8 cellular contexts compared by ENCODE assay signal in the genomic region with DNA sequence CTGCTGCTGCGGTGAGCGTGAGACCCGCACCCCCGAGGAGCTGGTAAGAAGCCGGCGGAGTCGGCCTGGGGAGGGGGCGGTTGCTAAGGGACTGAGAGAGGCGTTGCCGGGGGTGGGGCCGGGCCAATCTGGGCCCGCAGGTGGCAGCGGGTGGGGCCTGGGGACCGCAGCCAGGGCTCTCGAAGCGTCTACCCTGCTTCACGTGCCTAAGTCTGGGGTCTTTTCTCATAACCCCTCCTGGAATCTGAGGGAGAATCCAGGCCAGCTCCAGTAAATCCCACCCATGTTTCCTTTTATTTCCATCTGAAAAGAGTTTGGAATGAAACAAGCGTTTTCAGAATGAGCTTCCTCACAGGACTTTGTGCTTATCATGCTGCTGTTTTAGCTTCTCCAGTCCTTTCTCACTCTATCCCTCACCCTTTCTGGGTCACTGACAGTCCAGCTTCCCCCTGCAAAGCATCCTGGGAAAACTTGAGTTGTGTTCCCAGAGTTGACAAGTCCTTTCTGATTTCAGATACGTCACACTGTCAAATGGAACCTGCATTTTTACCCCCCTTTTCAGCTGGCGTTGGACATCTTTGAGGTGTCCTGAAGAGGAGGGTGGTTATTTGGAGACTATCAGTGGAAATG. TPM values are rescaled to one million over a fixed set of nuclear protein-coding genes. Genes with fewer than 3 reads are reported as not detected.
DNase-seq lines count a peak whose midpoint lies in the region; ATAC-seq, FAIRE-seq and TF ChIP-seq lines count a peak whose summit lies in the region.

No MANE protein-coding gene starts in this region.

- POLR2A ChIA-PET in HEK293 (lab: Yijun Ruan, JAX): interaction anchor here (0.6 to 1.6 kb wide), 11 partner anchors 8 to 142 kb away, joined by 3 to 8 read pairs (median 4); no protein-coding TSS in a partner anchor

- no peaks in the 10 kb centered on the region for H3K9me3 Mint-ChIP-seq in activated CD8-positive, alpha-beta memory T cell treated with anti-CD3 and anti-CD28 coated beads, Interleukin-2, amount 10 ng/mL, durations not matched to agents 7 days and 5 days (ENCODE audit: low read depth)
- H3K9me3 Mint-ChIP-seq in stimulated activated naive B cell treated with anti-CD40 and anti-IgM and Interleukin-4, amounts not matched to agents 10 μg/mL and 1 μg/mL and 100 μg/mL, for 72 hours: no peaks in the 10 kb centered on the region

- dilution Hi-C loops in keratinocyte (cut with MboI; ENCODE audit: extremely low pct_ligation_motif_present, low sequenced_read_pairs): no loop called here

- H3K36me3 ChIP-seq in HEK293 (ENCODE audit: control insufficient read depth in 2 of 2, insufficient read depth in 1 of 2, low read length in 2 of 2) (peaks cover 4 to 56% of the 10 kb centered on the region in 2 experiments), MG63 (peaks cover 24% of the 10 kb centered on the region), body of pancreas (replicated peaks in 1 of 2; ENCODE audit: insufficient read depth in 1 of 2, low read depth in 2 of 2) (no peaks in the 10 kb centered on the region), keratinocyte (ENCODE audit: control insufficient read depth in 2 of 2, extremely low read depth in 1 of 2, insufficient read depth in 2 of 2, low read length in 2 of 2) (peaks cover 9 to 14% of the 10 kb centered on the region in 2 experiments)

- intact Hi-C loops in body of pancreas (cut with DNase I): no loop called here

- no peak for TF ChIP-seq CTCF in HEK293 (tag by site-specific recombination; IDR thresholded peaks at IDR 0.05)
- TF ChIP-seq CTCF in body of pancreas (IDR thresholded peaks at IDR 0.05): no peak
- no peak for TF ChIP-seq CTCF in keratinocyte (optimal IDR thresholded peaks at IDR 0.05 in 1 of 3, IDR thresholded peaks at IDR 0.05 in 1 of 3, conservative IDR thresholded peaks at IDR 0.05 in 1 of 3; ENCODE audit: extremely low read depth in 1 of 3, insufficient read depth in 2 of 3, low read length in 3 of 3)

- peak; percentile 45 for DNase-seq in activated CD8-positive, alpha-beta memory T cell treated with anti-CD3 and anti-CD28 coated beads, Interleukin-2, amount 10 ng/mL, durations not matched to agents 7 days and 5 days
- DNase-seq in activated CD8-positive, alpha-beta memory T cell treated with anti-CD3 and anti-CD28 coated beads, Interleukin-2, amount 50 U/mL, for 4 hours: no peak
- DNase-seq in MG63 (no peak), body of pancreas (peak in 1 of 4 donors; percentile 26), keratinocyte (ENCODE audit: low read depth, low spot score) (no peak), islet precursor cell (no peak)
- no peak for DNase-seq in stimulated activated naive B cell treated with anti-CD40 and anti-IgM and Interleukin-4, amounts not matched to agents 10 μg/mL and 1 μg/mL and 100 μg/mL, for 72 hours

- H3K36me3 Mint-ChIP-seq in activated CD8-positive, alpha-beta memory T cell treated with anti-CD3 and anti-CD28 coated beads, Interleukin-2, amount 10 ng/mL, durations not matched to agents 7 days and 5 days: peaks cover 8% of the 10 kb centered on the region
- H3K36me3 Mint-ChIP-seq in stimulated activated naive B cell treated with anti-CD40 and anti-IgM and Interleukin-4, amounts not matched to agents 10 μg/mL and 1 μg/mL and 100 μg/mL, for 72 hours: peaks cover 42 to 58% of the 10 kb centered on the region in 2 donors

- CTCF ChIA-PET in activated CD8-positive, alpha-beta memory T cell treated with anti-CD3 and anti-CD28 coated beads, Interleukin-2, amount 10 ng/mL, durations not matched to agents 7 days and 5 days (lab: Charles Lee): interaction anchor here (0.9 to 3.0 kb wide), 6 partner anchors 32 to 174 kb away, joined by 3 to 10 read pairs (median 4); a partner anchor contains a TSS
- CTCF ChIA-PET in HEK293 (lab: Yijun Ruan, JAX): interaction anchor here (0.6 to 0.7 kb wide), 3 partner anchors 22 to 423 kb away, joined by 3 to 5 read pairs (median 4); no protein-coding TSS in a partner anchor

- no peaks in the 10 kb centered on the region for H3K9me1 ChIP-seq in keratinocyte (ENCODE audit: control insufficient read depth, extremely low read depth, insufficient read depth, low read length)

- no peak for FAIRE-seq in keratinocyte (lab: Jason Lieb, UNC)

- H3K27me3 Mint-ChIP-seq in activated CD8-positive, alpha-beta memory T cell treated with anti-CD3 and anti-CD28 coated beads, Interleukin-2, amount 10 ng/mL, durations not matched to agents 7 days and 5 days: no peaks in the 10 kb centered on the region
- no peaks in the 10 kb centered on the region for H3K27me3 Mint-ChIP-seq in stimulated activated naive B cell treated with anti-CD40 and anti-IgM and Interleukin-4, amounts not matched to agents 10 μg/mL and 1 μg/mL and 100 μg/mL, for 72 hours

- H3K27me3 ChIP-seq in MG63: no peaks in the 10 kb centered on the region
- no peaks in the 10 kb centered on the region for H3K27me3 ChIP-seq in body of pancreas
- H3K27me3 ChIP-seq in keratinocyte (ENCODE audit: control insufficient read depth, extremely low read depth, insufficient read depth, low read length): no peaks in the 10 kb centered on the region

- WGBS in body of pancreas, 2 donors: 0% methylated on average over 20 of the region's 20 CpGs

- H3K27ac Mint-ChIP-seq in activated CD8-positive, alpha-beta memory T cell treated with anti-CD3 and anti-CD28 coated beads, Interleukin-2, amount 10 ng/mL, durations not matched to agents 7 days and 5 days: peak overlapping the region; percentile 90
- peak overlapping the region; percentile 97 for H3K27ac Mint-ChIP-seq in stimulated activated naive B cell treated with anti-CD40 and anti-IgM and Interleukin-4, amounts not matched to agents 10 μg/mL and 1 μg/mL and 100 μg/mL, for 72 hours

- H3K9me3 ChIP-seq in HEK293 (ENCODE audit: control insufficient read depth, insufficient read depth, low read depth, low read length): no peaks in the 10 kb centered on the region
- no peaks in the 10 kb centered on the region for H3K9me3 ChIP-seq in MG63
- H3K9me3 ChIP-seq in body of pancreas: no peaks in the 10 kb centered on the region
- H3K9me3 ChIP-seq in keratinocyte (ENCODE audit: control insufficient read depth, low read depth, low read length): no peaks in the 10 kb centered on the region

- H2AFZ ChIP-seq in keratinocyte (ENCODE audit: control insufficient read depth, low read length): peak overlapping the region; percentile 91

- peaks cover 62% of the 10 kb centered on the region for H3K4me1 Mint-ChIP-seq in activated CD8-positive, alpha-beta memory T cell treated with anti-CD3 and anti-CD28 coated beads, Interleukin-2, amount 10 ng/mL, durations not matched to agents 7 days and 5 days
- H3K4me1 Mint-ChIP-seq in stimulated activated naive B cell treated with anti-CD40 and anti-IgM and Interleukin-4, amounts not matched to agents 10 μg/mL and 1 μg/mL and 100 μg/mL, for 72 hours: peaks cover 33 to 78% of the 10 kb centered on the region in 2 donors

- peak overlapping the region; percentile 91 for H3K4me3 Mint-ChIP-seq in activated CD8-positive, alpha-beta memory T cell treated with anti-CD3 and anti-CD28 coated beads, Interleukin-2, amount 10 ng/mL, durations not matched to agents 7 days and 5 days
- H3K4me3 Mint-ChIP-seq in stimulated activated naive B cell treated with anti-CD40 and anti-IgM and Interleukin-4, amounts not matched to agents 10 μg/mL and 1 μg/mL and 100 μg/mL, for 72 hours: peak overlapping the region; percentile 89 to 90

- H3K27ac ChIP-seq in HEK293 (ENCODE audit: extremely low read depth, low read depth, low read length) (0 out of 2 replicates have a peak overlapping the region, but pooled peaks have one; percentile 5), body of pancreas (peak overlapping the region; percentile 98 to 100 (median 99)), keratinocyte (ENCODE audit: control insufficient read depth, insufficient read depth, low read length) (peak overlapping the region; percentile 94)

- no peaks in the 10 kb centered on the region for H4K20me1 ChIP-seq in keratinocyte (ENCODE audit: control insufficient read depth, extremely low read depth, insufficient read depth, low read length)

- no peak for TF ChIP-seq POLR2A in body of pancreas (IDR thresholded peaks at IDR 0.05)

- H3K4me1 ChIP-seq in HEK293 (ENCODE audit: control insufficient read depth, insufficient read depth, low read length): peaks cover 4% of the 10 kb centered on the region
- peaks cover 45% of the 10 kb centered on the region for H3K4me1 ChIP-seq in body of pancreas
- peaks cover 49% of the 10 kb centered on the region for H3K4me1 ChIP-seq in keratinocyte (ENCODE audit: control insufficient read depth, extremely low read depth, insufficient read depth, low read length)

- peak; percentile 55 for ATAC-seq in activated CD8-positive, alpha-beta memory T cell treated with anti-CD3 and anti-CD28 coated beads, Interleukin-2, amount 10 ng/mL, durations not matched to agents 7 days and 5 days
- ATAC-seq in body of pancreas: peak; percentile 51
- peak; percentile 62 to 64 for ATAC-seq in stimulated activated naive B cell treated with anti-CD40 and anti-IgM and Interleukin-4, amounts not matched to agents 10 μg/mL and 1 μg/mL and 100 μg/mL, for 72 hours (replicated peaks)

- H3K79me2 ChIP-seq in keratinocyte (ENCODE audit: control insufficient read depth, insufficient read depth, low read length): peaks cover 45% of the 10 kb centered on the region

- H3K4me3 ChIP-seq in HEK293 (ENCODE audit: low read depth, low read length): peak overlapping the region; percentile 97
- H3K4me3 ChIP-seq in MG63: peak overlapping the region; percentile 83
- peak overlapping the region; percentile 20 to 55 for H3K4me3 ChIP-seq in body of pancreas
- peak overlapping the region; percentile 65 to 98 (median 68) for H3K4me3 ChIP-seq in keratinocyte (ENCODE audit: control insufficient read depth in 2 of 3, extremely low read depth in 1 of 3, insufficient read depth in 2 of 3, low read depth in 1 of 3, low read length in 3 of 3)

- H3K4me2 ChIP-seq in keratinocyte (ENCODE audit: control insufficient read depth, extremely low read depth, insufficient read depth, low read depth, low read length): peak overlapping the region; percentile 91

- peak overlapping the region; percentile 88 for H3K9ac ChIP-seq in keratinocyte (ENCODE audit: control insufficient read depth, extremely low read depth, insufficient read depth, low read length)

RNA-seq across cellular contexts. Expression of a gene that starts 0.4 kb away (rescaled TPM):
- 10 to 100 TPM; 20.0 to 21.1 TPM for total RNA-seq in activated CD8-positive, alpha-beta memory T cell treated with anti-CD3 and anti-CD28 coated beads, Interleukin-2, amount 10 ng/mL, durations not matched to agents 7 days and 5 days
- 1.5 and 6.1 TPM in 2 replicates for total RNA-seq in MG63 (2014; rRNA removed; shearing (Covaris generic); ENCODE audit: low replicate concordance)
- 10 to 100 TPM in 1 of 2 donors, 1 to 10 TPM in 1; 7.0 to 23.7 TPM for total RNA-seq in body of pancreas
- polyA plus RNA-seq in keratinocyte: 5.2 to 9.8 TPM (median 7.4 TPM) in 3 replicates
- 2.0 TPM for polyA plus RNA-seq in keratinocyte (2011; ENCODE audit: low read depth)
- 2.7 and 2.9 TPM in 2 replicates for polyA plus RNA-seq in keratinocyte (2011; cell fraction: cytosol; rRNA removed)
- 36.0 and 38.6 TPM in 2 replicates for polyA plus RNA-seq in keratinocyte (2011; cell fraction: nucleus; rRNA removed)
- polyA plus RNA-seq in keratinocyte (2012; ENCODE audit: low replicate concordance): 4.5 and 8.1 TPM in 2 replicates
- polyA minus RNA-seq in keratinocyte: 5.0 to 12.1 TPM (median 7.7 TPM) in 3 replicates
- 3.1 TPM for polyA minus RNA-seq in keratinocyte (2011; cell fraction: cytosol; rRNA and poly(A)+ RNA removed)
- 11.4 and 19.6 TPM in 2 replicates for polyA minus RNA-seq in keratinocyte (2011; cell fraction: nucleus; rRNA and poly(A)+ RNA removed)

RNA-seq across cellular contexts. Expression of a gene that starts 0.7 kb away (rescaled TPM):
- 10 to 100 TPM; 24.1 to 30.0 TPM for total RNA-seq in activated CD8-positive, alpha-beta memory T cell treated with anti-CD3 and anti-CD28 coated beads, Interleukin-2, amount 10 ng/mL, durations not matched to agents 7 days and 5 days
- 3.8 and 7.8 TPM in 2 replicates for total RNA-seq in MG63 (2014; rRNA removed; shearing (Covaris generic); ENCODE audit: low replicate concordance)
- 10 to 100 TPM; 26.4 to 30.1 TPM for total RNA-seq in body of pancreas
- polyA plus RNA-seq in keratinocyte: 5.1 to 8.3 TPM (median 5.2 TPM) in 3 replicates
- 3.8 TPM for polyA plus RNA-seq in keratinocyte (2011; ENCODE audit: low read depth)
- 2.1 and 3.4 TPM in 2 replicates for polyA plus RNA-seq in keratinocyte (2011; cell fraction: cytosol; rRNA removed)
- polyA plus RNA-seq in keratinocyte (2011; cell fraction: nucleus; rRNA removed): 11.3 and 14.8 TPM in 2 replicates
- polyA plus RNA-seq in keratinocyte (2012; ENCODE audit: low replicate concordance): 4.2 and 6.4 TPM in 2 replicates
- 12.4 to 12.7 TPM (median 12.6 TPM) in 3 replicates for polyA minus RNA-seq in keratinocyte
- polyA minus RNA-seq in keratinocyte (2011; cell fraction: cytosol; rRNA and poly(A)+ RNA removed): 6.5 TPM
- 17.3 TPM in 2 replicates for polyA minus RNA-seq in keratinocyte (2011; cell fraction: nucleus; rRNA and poly(A)+ RNA removed)

RNA-seq across cellular contexts. Expression of a gene that starts 41.2 kb away (rescaled TPM):
- not detected for total RNA-seq in activated CD8-positive, alpha-beta memory T cell treated with anti-CD3 and anti-CD28 coated beads, Interleukin-2, amount 10 ng/mL, durations not matched to agents 7 days and 5 days
- total RNA-seq in MG63 (2014; rRNA removed; shearing (Covaris generic); ENCODE audit: low replicate concordance): not detected in 2 replicates
- total RNA-seq in body of pancreas: 10 to 100 TPM in 1 of 2 donors, not detected in 1; 25.4 TPM
- polyA plus RNA-seq in keratinocyte: not detected in 3 replicates
- polyA plus RNA-seq in keratinocyte (2011; ENCODE audit: low read depth): not detected
- polyA plus RNA-seq in keratinocyte (2011; cell fraction: cytosol; rRNA removed): not detected in 2 replicates
- polyA plus RNA-seq in keratinocyte (2011; cell fraction: nucleus; rRNA removed): not detected in 2 replicates
- 0.47 TPM in 1 of 2 replicates, not detected in the other for polyA plus RNA-seq in keratinocyte (2012; ENCODE audit: low replicate concordance)
- not detected in 3 replicates for polyA minus RNA-seq in keratinocyte
- not detected for polyA minus RNA-seq in keratinocyte (2011; cell fraction: cytosol; rRNA and poly(A)+ RNA removed)
- not detected in 2 replicates for polyA minus RNA-seq in keratinocyte (2011; cell fraction: nucleus; rRNA and poly(A)+ RNA removed)

RNA-seq across cellular contexts. Expression of a gene that starts 44.4 kb away (rescaled TPM):
- not detected for total RNA-seq in activated CD8-positive, alpha-beta memory T cell treated with anti-CD3 and anti-CD28 coated beads, Interleukin-2, amount 10 ng/mL, durations not matched to agents 7 days and 5 days
- total RNA-seq in MG63 (2014; rRNA removed; shearing (Covaris generic); ENCODE audit: low replicate concordance): not detected in 2 replicates
- total RNA-seq in body of pancreas: not detected
- polyA plus RNA-seq in keratinocyte: not detected in 3 replicates
- polyA plus RNA-seq in keratinocyte (2011; ENCODE audit: low read depth): not detected
- not detected in 2 replicates for polyA plus RNA-seq in keratinocyte (2011; cell fraction: cytosol; rRNA removed)
- polyA plus RNA-seq in keratinocyte (2011; cell fraction: nucleus; rRNA removed): not detected in 2 replicates
- 0.62 TPM in 1 of 2 replicates, not detected in the other for polyA plus RNA-seq in keratinocyte (2012; ENCODE audit: low replicate concordance)
- not detected in 3 replicates for polyA minus RNA-seq in keratinocyte
- not detected for polyA minus RNA-seq in keratinocyte (2011; cell fraction: cytosol; rRNA and poly(A)+ RNA removed)
- not detected in 2 replicates for polyA minus RNA-seq in keratinocyte (2011; cell fraction: nucleus; rRNA and poly(A)+ RNA removed)

RNA-seq across cellular contexts. Expression of a gene that starts 52.3 kb away (rescaled TPM):
- total RNA-seq in activated CD8-positive, alpha-beta memory T cell treated with anti-CD3 and anti-CD28 coated beads, Interleukin-2, amount 10 ng/mL, durations not matched to agents 7 days and 5 days: not detected
- total RNA-seq in MG63 (2014; rRNA removed; shearing (Covaris generic); ENCODE audit: low replicate concordance): not detected in 2 replicates
- not detected for total RNA-seq in body of pancreas
- not detected in 3 replicates for polyA plus RNA-seq in keratinocyte
- not detected for polyA plus RNA-seq in keratinocyte (2011; ENCODE audit: low read depth)
- polyA plus RNA-seq in keratinocyte (2011; cell fraction: cytosol; rRNA removed): not detected in 2 replicates
- not detected in 2 replicates for polyA plus RNA-seq in keratinocyte (2011; cell fraction: nucleus; rRNA removed)
- polyA plus RNA-seq in keratinocyte (2012; ENCODE audit: low replicate concordance): not detected in 2 replicates
- polyA minus RNA-seq in keratinocyte: not detected in 3 replicates
- polyA minus RNA-seq in keratinocyte (2011; cell fraction: cytosol; rRNA and poly(A)+ RNA removed): not detected
- polyA minus RNA-seq in keratinocyte (2011; cell fraction: nucleus; rRNA and poly(A)+ RNA removed): not detected in 2 replicates

Comparison
In these comparisons a context has a peak if more than half of its experiments do, and no peak if none do; other contexts are left out.
1. H3K27ac ChIP-seq: peak in every context shown above with its lines; median percentile 99 in body of pancreas; 94 in keratinocyte; 5 in HEK293.
2. H3K4me3 ChIP-seq: peak in every context shown above with its lines; median percentile 97 in HEK293; 83 in MG63; 68 in keratinocyte; 38 in body of pancreas.